In genomic region chr4:169757575-169758184, GRCh38 we compare ENCODE assay signal across 8 cellular contexts. TPM values are rescaled to one million over a fixed set of nuclear protein-coding genes. Genes with fewer than 3 reads are reported as not detected.
DNase-seq lines count a peak whose midpoint lies in the region; ATAC-seq lines count a peak whose summit lies in the region.

HPF1 (minus strand) TSS chr4:169757944; CDS start chr4:169757877, 67 bp downstream.

- peaks cover 0 to 10% (median under 1%) of the 10 kb centered on the region in 3 donors for H3K36me3 Mint-ChIP-seq in CD8-positive, alpha-beta memory T cell

- H3K27me3 Mint-ChIP-seq in CD8-positive, alpha-beta memory T cell: no peaks in the 10 kb centered on the region

- H3K9me3 ChIP-seq in CD8-positive, alpha-beta memory T cell (ENCODE audit: low read length): no peaks in the 10 kb centered on the region

- H3K4me1 ChIP-seq in CD8-positive, alpha-beta memory T cell (ENCODE audit: insufficient read depth, low read length): peaks cover 15% of the 10 kb centered on the region

- peak; percentile 96 for ATAC-seq in GM19467 (IDR thresholded peaks at IDR 0.05; ENCODE audit: unreplicated experiment)

- H3K4me1 Mint-ChIP-seq in CD8-positive, alpha-beta memory T cell: peaks cover 26 to 38% (median 36%) of the 10 kb centered on the region in 3 donors

- peak; percentile 89 to 94 (median 93) for DNase-seq in CD8-positive, alpha-beta memory T cell
- DNase-seq in HS-27A (ENCODE audit: low read depth) (peak; percentile 56), NK-92 (lab: John Stamatoyannopoulos, UW; ENCODE audit: unreplicated experiment) (peak; percentile 34), lung microvascular endothelial cell (ENCODE audit: low read depth in 2 of 2) (peak; percentile 77 to 87)
- peak; percentile 92 for DNase-seq in effector CD8-positive, alpha-beta T cell (lab: John Stamatoyannopoulos, UW)
- peak; percentile 90 for DNase-seq in stimulated activated CD8-positive, alpha-beta memory T cell treated with anti-CD3 and anti-CD28 coated beads, Interleukin-12 subunit alpha, Interleukin-12 subunit beta, amount 100 ng/mL, for 1 hour (ENCODE audit: low read depth)

- peak within 1 kb of the TSS; percentile 69 for H3K27ac ChIP-seq in CD8-positive, alpha-beta memory T cell (ENCODE audit: low read depth, low read length)

- H3K4me3 Mint-ChIP-seq in CD8-positive, alpha-beta memory T cell: peak within 1 kb of the TSS; percentile 79 to 96 (median 87)

- H3K4me3 ChIP-seq in CD8-positive, alpha-beta memory T cell (ENCODE audit: low read length): peak within 1 kb of the TSS; percentile 97

- H3K36me3 ChIP-seq in CD8-positive, alpha-beta memory T cell (ENCODE audit: insufficient read depth, low read length): no peaks in the 10 kb centered on the region

- no peaks in the 10 kb centered on the region for H3K27me3 ChIP-seq in CD8-positive, alpha-beta memory T cell (ENCODE audit: insufficient read depth, low read length, poor library complexity, severe bottlenecking)

- no peaks in the 10 kb centered on the region for H3K9me3 Mint-ChIP-seq in CD8-positive, alpha-beta memory T cell

- POLR2A ChIA-PET in CD8-positive, alpha-beta memory T cell (lab: Charles Lee): no interaction called here
- POLR2A ChIA-PET in activated CD8-positive, alpha-beta memory T cell treated with anti-CD3 and anti-CD28 coated beads for 36 hours (lab: Charles Lee): interaction anchor here (0.6 to 0.9 kb wide), 2 partner anchors 136 to 138 kb away, joined by 3 read pairs; partner anchors contain the start of gene CLCN3

- peak within 1 kb of the TSS; percentile 36 to 85 (median 73) for H3K27ac Mint-ChIP-seq in CD8-positive, alpha-beta memory T cell

- CTCF ChIA-PET in CD8-positive, alpha-beta memory T cell (lab: Charles Lee): no interaction called here
- CTCF ChIA-PET in activated CD8-positive, alpha-beta memory T cell treated with anti-CD3 and anti-CD28 coated beads for 36 hours (lab: Charles Lee): interaction anchor here (1.0 kb wide), 1 partner anchor 145 kb away, joined by 3 read pairs; no protein-coding TSS in a partner anchor

RNA-seq across cellular contexts. Expression of gene HPF1, which starts in this region (rescaled TPM):
- 10 to 100 TPM; 25.1 to 31.5 TPM for total RNA-seq in CD8-positive, alpha-beta memory T cell
- polyA plus RNA-seq in CD8-positive, alpha-beta memory T cell: 41.3 TPM
- total RNA-seq in activated CD8-positive, alpha-beta memory T cell treated with anti-CD3 and anti-CD28 coated beads for 36 hours: 10 to 100 TPM; 27.9 to 28.7 TPM
- 11.7 and 18.7 TPM in 2 replicates for total RNA-seq in lung microvascular endothelial cell

Comparison
In these comparisons a context has a peak if more than half of its experiments do, and no peak if none do; other contexts are left out.
1. Peak in every context shown above with its lines: DNase-seq, ATAC-seq, H3K4me3 ChIP-seq and H3K27ac ChIP-seq.
2. DNase-seq: peak in every context shown above with its lines; median percentile 93 in CD8-positive, alpha-beta memory T cell; 92 in effector CD8-positive, alpha-beta T cell; 90 in stimulated activated CD8-positive, alpha-beta memory T cell treated with anti-CD3 and anti-CD28 coated beads, Interleukin-12 subunit alpha, Interleukin-12 subunit beta, amount 100 ng/mL, for 1 hour; 82 in lung microvascular endothelial cell; 56 in HS-27A; 34 in NK-92.